In genomic region chr1:2641381-2642130, GRCh38 we compare ENCODE assay signal across 10 cellular contexts. TPM values are rescaled to one million over a fixed set of nuclear protein-coding genes. Genes with fewer than 3 reads are reported as not detected.
DNase-seq lines count a peak whose midpoint lies in the region; ATAC-seq lines count a peak whose summit lies in the region.
"Had no signal": no experiment of that assay in that cellular context is flagged by ENCODE, and none has a peak within 500 bp of the region (broad histone marks: within the 10 kb centered on the region; RNA-seq: fewer than 3 reads in every experiment).

No MANE protein-coding gene starts in this region.

- no peak overlapping the region for H3K27ac Mint-ChIP-seq in activated CD4-positive, alpha-beta memory T cell treated with anti-CD3 and anti-CD28 coated beads for 36 hours
- H3K27ac Mint-ChIP-seq in activated CD4-positive, alpha-beta memory T cell treated with anti-CD3 and anti-CD28 coated beads, Interleukin-2, amount 10 ng/mL, durations not matched to agents 7 days and 5 days = no peak overlapping the region
- no peak overlapping the region for H3K27ac Mint-ChIP-seq in activated T-cell treated with anti-CD3 and anti-CD28 coated beads, Interleukin-2, amount 50 U/mL, for 72 hours

- no peak for DNase-seq in activated CD4-positive, alpha-beta memory T cell treated with anti-CD3 and anti-CD28 coated beads for 36 hours
- no peak for DNase-seq in activated CD4-positive, alpha-beta memory T cell treated with anti-CD3 and anti-CD28 coated beads, Interleukin-2, amount 10 ng/mL, durations not matched to agents 7 days and 5 days
- DNase-seq in activated T-cell treated with anti-CD3 and anti-CD28 coated beads, Interleukin-2, amount 50 U/mL, for 72 hours = no peak
- no peak for DNase-seq in stimulated activated CD4-positive, alpha-beta T cell treated with anti-CD3 and anti-CD28 coated beads, Interleukin-15, amount 100 ng/mL, for 24 hours
- no peak for DNase-seq in DMS53 treated with DMSO at 0.1 percent for 48 hours (lab: John Stamatoyannopoulos, UW; ENCODE audit: unreplicated experiment)
- DNase-seq: GOT3, NCI-H446 treated with DMSO at 0.1 percent for 48 hours had no signal

- no peaks in the 10 kb centered on the region for H3K36me3 ChIP-seq in iPS-20b (ENCODE audit: insufficient read depth, low read depth, low read length)
- H3K36me3 ChIP-seq in stomach smooth muscle (ENCODE audit: control insufficient read depth in 2 of 2, insufficient read depth in 2 of 2, low read length in 2 of 2) = no peaks in the 10 kb centered on the region

- H3K9me3 ChIP-seq in iPS-20b (ENCODE audit: insufficient read depth, low read depth, low read length) (peaks cover 11% of the 10 kb centered on the region; the same call in 1 of the 2 replicates), stomach smooth muscle (ENCODE audit: control insufficient read depth in 2 of 2, low read length in 2 of 2) (peaks cover 0 to under 1% of the 10 kb centered on the region in 2 donors)

- H3K27ac ChIP-seq in iPS-20b (ENCODE audit: low read length) (no peak overlapping the region), stomach smooth muscle (ENCODE audit: low read length) (no peak overlapping the region)

- POLR2A ChIA-PET in activated CD4-positive, alpha-beta memory T cell treated with anti-CD3 and anti-CD28 coated beads for 36 hours (lab: Charles Lee) = no interaction called here
- POLR2A ChIA-PET in activated CD4-positive, alpha-beta memory T cell treated with anti-CD3 and anti-CD28 coated beads, Interleukin-2, amount 10 ng/mL, durations not matched to agents 7 days and 5 days (lab: Charles Lee) = interaction anchor here (0.9 to 1.4 kb wide), 2 partner anchors 56 kb away, joined by 3 to 4 read pairs; no protein-coding TSS in a partner anchor

- intact Hi-C loops in activated CD4-positive, alpha-beta memory T cell treated with anti-CD3 and anti-CD28 coated beads for 36 hours (cut with micrococcal nuclease) = loop anchor here (2.0 to 5.0 kb wide), 3 partner anchors 55 to 229 kb away; partner anchors contain the start of genes PEX10 and PRXL2B

- H3K4me3 ChIP-seq in iPS-20b (ENCODE audit: low read length) (peak overlapping the region; percentile 75), stomach smooth muscle (ENCODE audit: low read length in 2 of 2) (peak overlapping the region; percentile 69 to 86)

- peak overlapping the region; percentile 85 for H3K4me3 Mint-ChIP-seq in activated CD4-positive, alpha-beta memory T cell treated with anti-CD3 and anti-CD28 coated beads for 36 hours
- H3K4me3 Mint-ChIP-seq in activated CD4-positive, alpha-beta memory T cell treated with anti-CD3 and anti-CD28 coated beads, Interleukin-2, amount 10 ng/mL, durations not matched to agents 7 days and 5 days = no peak overlapping the region
- peak overlapping the region; percentile 83 to 86 for H3K4me3 Mint-ChIP-seq in activated T-cell treated with anti-CD3 and anti-CD28 coated beads, Interleukin-2, amount 50 U/mL, for 72 hours

- H3K4me1 Mint-ChIP-seq in activated CD4-positive, alpha-beta memory T cell treated with anti-CD3 and anti-CD28 coated beads for 36 hours (ENCODE audit: low read depth) = peaks cover 10% of the 10 kb centered on the region
- H3K4me1 Mint-ChIP-seq in activated CD4-positive, alpha-beta memory T cell treated with anti-CD3 and anti-CD28 coated beads, Interleukin-2, amount 10 ng/mL, durations not matched to agents 7 days and 5 days = peaks cover 14% of the 10 kb centered on the region
- H3K4me1 Mint-ChIP-seq in activated T-cell treated with anti-CD3 and anti-CD28 coated beads, Interleukin-2, amount 50 U/mL, for 72 hours (ENCODE audit: low read depth) = peaks cover 9% of the 10 kb centered on the region

- ATAC-seq in activated T-cell treated with anti-CD3 and anti-CD28 coated beads, Interleukin-2, amount 50 U/mL, for 72 hours (replicated peaks in 1 of 2) = no peak
- no peak for ATAC-seq in HG02678 (IDR thresholded peaks at IDR 0.05; ENCODE audit: unreplicated experiment)

- CTCF ChIA-PET in activated CD4-positive, alpha-beta memory T cell treated with anti-CD3 and anti-CD28 coated beads for 36 hours (lab: Charles Lee) = no interaction called here
- CTCF ChIA-PET in activated CD4-positive, alpha-beta memory T cell treated with anti-CD3 and anti-CD28 coated beads, Interleukin-2, amount 10 ng/mL, durations not matched to agents 7 days and 5 days (lab: Charles Lee) = no interaction called here

- H3K27me3 ChIP-seq in iPS-20b (ENCODE audit: insufficient read depth, low read length) = peaks cover 40% of the 10 kb centered on the region
- H3K27me3 ChIP-seq in stomach smooth muscle (ENCODE audit: control insufficient read depth in 1 of 2, insufficient read depth in 2 of 2, low read length in 2 of 2) = peaks cover 11 to 13% of the 10 kb centered on the region in 2 donors

- H3K9me3 Mint-ChIP-seq in activated CD4-positive, alpha-beta memory T cell treated with anti-CD3 and anti-CD28 coated beads for 36 hours = peaks cover 13% of the 10 kb centered on the region
- H3K9me3 Mint-ChIP-seq in activated CD4-positive, alpha-beta memory T cell treated with anti-CD3 and anti-CD28 coated beads, Interleukin-2, amount 10 ng/mL, durations not matched to agents 7 days and 5 days = peaks cover 16% of the 10 kb centered on the region
- peaks cover 4 to 6% of the 10 kb centered on the region in 2 donors for H3K9me3 Mint-ChIP-seq in activated T-cell treated with anti-CD3 and anti-CD28 coated beads, Interleukin-2, amount 50 U/mL, for 72 hours

- H3K36me3 Mint-ChIP-seq in activated CD4-positive, alpha-beta memory T cell treated with anti-CD3 and anti-CD28 coated beads for 36 hours = no peaks in the 10 kb centered on the region
- peaks cover 4% of the 10 kb centered on the region for H3K36me3 Mint-ChIP-seq in activated CD4-positive, alpha-beta memory T cell treated with anti-CD3 and anti-CD28 coated beads, Interleukin-2, amount 10 ng/mL, durations not matched to agents 7 days and 5 days (ENCODE audit: low read depth)
- peaks cover 1 to 3% of the 10 kb centered on the region in 2 donors for H3K36me3 Mint-ChIP-seq in activated T-cell treated with anti-CD3 and anti-CD28 coated beads, Interleukin-2, amount 50 U/mL, for 72 hours (ENCODE audit: insufficient read depth in 2 of 2)

- H3K9ac ChIP-seq in iPS-20b (ENCODE audit: low read depth, low read length) = peak overlapping the region; percentile 80; the same call in 1 of the 2 replicates
- peak overlapping the region; percentile 78 to 85 for H3K9ac ChIP-seq in stomach smooth muscle (ENCODE audit: low read length in 2 of 2)

- H3K4me1 ChIP-seq in iPS-20b (ENCODE audit: insufficient read depth, low read length) (no peaks in the 10 kb centered on the region), stomach smooth muscle (ENCODE audit: control insufficient read depth, insufficient read depth, low read length) (peaks cover 19% of the 10 kb centered on the region)

- peaks cover 7% of the 10 kb centered on the region for H3K27me3 Mint-ChIP-seq in activated CD4-positive, alpha-beta memory T cell treated with anti-CD3 and anti-CD28 coated beads for 36 hours
- peaks cover 4% of the 10 kb centered on the region for H3K27me3 Mint-ChIP-seq in activated CD4-positive, alpha-beta memory T cell treated with anti-CD3 and anti-CD28 coated beads, Interleukin-2, amount 10 ng/mL, durations not matched to agents 7 days and 5 days
- H3K27me3 Mint-ChIP-seq in activated T-cell treated with anti-CD3 and anti-CD28 coated beads, Interleukin-2, amount 50 U/mL, for 72 hours (ENCODE audit: low read depth) = peaks cover 7% of the 10 kb centered on the region

RNA-seq across cellular contexts. Expression of gene MMEL1, which starts 8.7 kb away (rescaled TPM):
- total RNA-seq in activated CD4-positive, alpha-beta memory T cell treated with anti-CD3 and anti-CD28 coated beads for 36 hours = 1 to 10 TPM in 1 of 2 experiments, under 1 TPM in 1; 1.00 to 1.2 TPM
- 1 to 10 TPM; 1.0 to 1.5 TPM for total RNA-seq in activated CD4-positive, alpha-beta memory T cell treated with anti-CD3 and anti-CD28 coated beads, Interleukin-2, amount 10 ng/mL, durations not matched to agents 7 days and 5 days
- total RNA-seq in activated T-cell treated with anti-CD3 and anti-CD28 coated beads, Interleukin-2, amount 50 U/mL, for 72 hours = 1 to 10 TPM; 1.5 to 1.9 TPM

RNA-seq across cellular contexts. Expression of gene PRXL2B, which starts 55.0 kb away (rescaled TPM):
- 10 to 100 TPM; 28.2 to 34.6 TPM for total RNA-seq in activated CD4-positive, alpha-beta memory T cell treated with anti-CD3 and anti-CD28 coated beads for 36 hours
- total RNA-seq in activated CD4-positive, alpha-beta memory T cell treated with anti-CD3 and anti-CD28 coated beads, Interleukin-2, amount 10 ng/mL, durations not matched to agents 7 days and 5 days = 10 to 100 TPM; 17.0 to 22.2 TPM
- 10 to 100 TPM; 34.8 to 39.2 TPM for total RNA-seq in activated T-cell treated with anti-CD3 and anti-CD28 coated beads, Interleukin-2, amount 50 U/mL, for 72 hours
